In genomic region chr22:33914699-33915098, GRCh38 we compare ENCODE assay signal across 2 cellular contexts.
TF ChIP-seq lines count a peak whose summit lies in the region.

No MANE protein-coding gene starts in this region.

TF ChIP-seq in H1, 55 proteins besides CTCF, POLR2A, EP300 and RAD21:
- TF ChIP-seq CHD7 (IDR thresholded peaks at IDR 0.05; ENCODE audit: insufficient replicate concordance, low read length) (no peak), KDM1A (IDR thresholded peaks at IDR 0.05; ENCODE audit: borderline replicate concordance, low read length) (peak; percentile 75; the same call in 1 of the 2 replicates)

TF ChIP-seq in neural cell, 6 proteins besides CTCF, POLR2A, EP300 and RAD21:
- TF ChIP-seq TAF1 (IDR thresholded peaks at IDR 0.05; ENCODE audit: low read depth) (no peak), MXI1 (conservative IDR thresholded peaks at IDR 0.05; ENCODE audit: poor library complexity, severe bottlenecking) (no peak), EZH2 (IDR thresholded peaks at IDR 0.05; ENCODE audit: borderline replicate concordance, insufficient read depth, low read length, poor library complexity, severe bottlenecking) (no peak), SMC3 (conservative IDR thresholded peaks at IDR 0.05; ENCODE audit: poor library complexity) (no peak), POLR2AphosphoS5 (IDR thresholded peaks at IDR 0.05) (no peak), REST (IDR thresholded peaks at IDR 0.05; ENCODE audit: borderline replicate concordance) (no peak)
